In genomic region chr1:156499194-156499702, GRCh38 we compare ENCODE assay signal across 7 cellular contexts. TPM values are rescaled to one million over a fixed set of nuclear protein-coding genes. Genes with fewer than 3 reads are reported as not detected.
A peak's percentile ranks its signal among the peaks of the same experiment; 100 is the strongest.
DNase-seq lines count a peak whose midpoint lies in the region; ATAC-seq and TF ChIP-seq lines count a peak whose summit lies in the region.

No MANE protein-coding gene starts in this region.

- H3K79me2 ChIP-seq in smooth muscle cell (ENCODE audit: low read depth): peaks cover 62% of the 10 kb centered on the region

- H3K9me3 ChIP-seq in HEK293 (ENCODE audit: control insufficient read depth, insufficient read depth, low read depth, low read length) (no peaks in the 10 kb centered on the region), smooth muscle cell (replicated peaks; ENCODE audit: low read depth) (no peaks in the 10 kb centered on the region)

- H3K27me3 ChIP-seq in smooth muscle cell (ENCODE audit: low read depth): no peaks in the 10 kb centered on the region

- peaks cover 17% of the 10 kb centered on the region for H3F3A ChIP-seq in smooth muscle cell (ENCODE audit: low read depth)

- H3K27ac ChIP-seq in HEK293 (ENCODE audit: extremely low read depth, low read depth, low read length): no peak overlapping the region; the same call in 1 of the 2 replicates
- peak overlapping the region; percentile 55 for H3K27ac ChIP-seq in smooth muscle cell (ENCODE audit: low read depth)

- H2AFZ ChIP-seq in smooth muscle cell (ENCODE audit: low read depth): no peak overlapping the region

- H3K36me3 ChIP-seq in HEK293 (ENCODE audit: control insufficient read depth in 2 of 2, insufficient read depth in 1 of 2, low read length in 2 of 2): peaks cover 0 to 9% of the 10 kb centered on the region in 2 experiments; a peak in 1 of 3 replicates
- H3K36me3 ChIP-seq in smooth muscle cell (ENCODE audit: low read depth): no peaks in the 10 kb centered on the region

- POLR2A ChIA-PET in HEK293 (lab: Yijun Ruan, JAX): interaction anchor here (0.7 to 1.5 kb wide), 4 partner anchors 10 to 121 kb away, joined by 3 to 5 read pairs (median 3); no protein-coding TSS in a partner anchor

- CTCF ChIA-PET in HEK293 (lab: Yijun Ruan, JAX): interaction anchor here (1.2 to 1.6 kb wide), 2 partner anchors 19 to 42 kb away, joined by 4 to 7 read pairs; no protein-coding TSS in a partner anchor

- DNase-seq in left ventricle myocardium superior: peak; percentile 35
- no peak for DNase-seq in smooth muscle cell (lab: John Stamatoyannopoulos, UW; ENCODE audit: unreplicated experiment)
- DNase-seq in NCI-H1694 treated with DMSO at 0.1 percent for 48 hours (lab: John Stamatoyannopoulos, UW): no peak

- TF ChIP-seq CTCF in HEK293 (tag by site-specific recombination; IDR thresholded peaks at IDR 0.05) (no peak), WI38 (IDR thresholded peaks at IDR 0.05; ENCODE audit: low read depth, low read length) (no peak), smooth muscle cell (IDR thresholded peaks at IDR 0.05; ENCODE audit: borderline replicate concordance, insufficient read depth, poor library complexity, severe bottlenecking) (no peak)

- H4K20me1 ChIP-seq in smooth muscle cell (ENCODE audit: low read depth): peaks cover 62% of the 10 kb centered on the region

- H3K4me3 ChIP-seq in HEK293 (ENCODE audit: low read depth, low read length): peak overlapping the region; percentile 69
- peak overlapping the region; percentile 79 for H3K4me3 ChIP-seq in WI38 (ENCODE audit: low read depth, low read length)
- peak overlapping the region; percentile 80 for H3K4me3 ChIP-seq in smooth muscle cell

- intact Hi-C loops in left ventricle myocardium superior (cut with micrococcal nuclease): no loop called here

- peak overlapping the region; percentile 93 for H3K9ac ChIP-seq in smooth muscle cell (ENCODE audit: low read depth)

- H3K4me2 ChIP-seq in smooth muscle cell: peak overlapping the region; percentile 97

- no peak for ATAC-seq in left ventricle myocardium superior
- no peak for ATAC-seq in HG02623 (IDR thresholded peaks at IDR 0.05; ENCODE audit: unreplicated experiment)
- ATAC-seq in GM18907 (IDR thresholded peaks at IDR 0.05; ENCODE audit: unreplicated experiment): no peak

- H3K4me1 ChIP-seq in HEK293 (ENCODE audit: control insufficient read depth, insufficient read depth, low read length) (peaks cover 9% of the 10 kb centered on the region), smooth muscle cell (ENCODE audit: low read depth) (peaks cover 62% of the 10 kb centered on the region)

- WGBS in smooth muscle cell (ENCODE audit: low lambda C conversion rate): 0% methylated on average over 10 of the region's 10 CpGs

TF ChIP-seq in HEK293, 187 proteins besides CTCF, POLR2A, EP300 and RAD21:
- no peak for TF ChIP-seq ZNF239 (tag by site-specific recombination; IDR thresholded peaks at IDR 0.05)
- TF ChIP-seq ZNF248 (tag by site-specific recombination; IDR thresholded peaks at IDR 0.05): no peak
- TF ChIP-seq WT1 (tag by site-specific recombination; IDR thresholded peaks at IDR 0.05): peak; percentile 60; the same call in 1 of the 2 replicates
- TF ChIP-seq ZNF366 (tag by site-specific recombination; conservative IDR thresholded peaks at IDR 0.05): 0 out of 2 replicates have a peak, but pooled peaks have one; percentile 35
- TF ChIP-seq IKZF3 (tag by site-specific recombination; IDR thresholded peaks at IDR 0.05): peak; percentile 51; the same call in 1 of the 2 replicates
- TF ChIP-seq REST (tag by site-specific recombination; IDR thresholded peaks at IDR 0.05): 0 out of 2 replicates have a peak, but pooled peaks have one; percentile 10
- no peak for TF ChIP-seq ZNF341 (tag by site-specific recombination; IDR thresholded peaks at IDR 0.05; ENCODE audit: low read depth)
- TF ChIP-seq ZNF561 (tag by site-specific recombination; IDR thresholded peaks at IDR 0.05; ENCODE audit: borderline replicate concordance): no peak
- TF ChIP-seq SP2 (tag by site-specific recombination; IDR thresholded peaks at IDR 0.05): peak; percentile 41; the same call in 1 of the 2 replicates
- no peak for TF ChIP-seq ZNF585B (tag by site-specific recombination; IDR thresholded peaks at IDR 0.05)
- TF ChIP-seq PATZ1 (tag by site-specific recombination; IDR thresholded peaks at IDR 0.05): peak; percentile 64
- TF ChIP-seq ZNF513 (tag by site-specific recombination; IDR thresholded peaks at IDR 0.05): no peak

RNA-seq across cellular contexts. Expression of gene MEF2D, which starts 1.3 kb away (rescaled TPM):
- total RNA-seq in left ventricle myocardium superior (116 TPM), smooth muscle cell (23.2 and 24.3 TPM in 2 replicates)
- 40.5 and 45.6 TPM in 2 replicates for polyA plus RNA-seq in smooth muscle cell
